Comparison of ENCODE assay signal across 8 cellular contexts in the genomic region with DNA sequence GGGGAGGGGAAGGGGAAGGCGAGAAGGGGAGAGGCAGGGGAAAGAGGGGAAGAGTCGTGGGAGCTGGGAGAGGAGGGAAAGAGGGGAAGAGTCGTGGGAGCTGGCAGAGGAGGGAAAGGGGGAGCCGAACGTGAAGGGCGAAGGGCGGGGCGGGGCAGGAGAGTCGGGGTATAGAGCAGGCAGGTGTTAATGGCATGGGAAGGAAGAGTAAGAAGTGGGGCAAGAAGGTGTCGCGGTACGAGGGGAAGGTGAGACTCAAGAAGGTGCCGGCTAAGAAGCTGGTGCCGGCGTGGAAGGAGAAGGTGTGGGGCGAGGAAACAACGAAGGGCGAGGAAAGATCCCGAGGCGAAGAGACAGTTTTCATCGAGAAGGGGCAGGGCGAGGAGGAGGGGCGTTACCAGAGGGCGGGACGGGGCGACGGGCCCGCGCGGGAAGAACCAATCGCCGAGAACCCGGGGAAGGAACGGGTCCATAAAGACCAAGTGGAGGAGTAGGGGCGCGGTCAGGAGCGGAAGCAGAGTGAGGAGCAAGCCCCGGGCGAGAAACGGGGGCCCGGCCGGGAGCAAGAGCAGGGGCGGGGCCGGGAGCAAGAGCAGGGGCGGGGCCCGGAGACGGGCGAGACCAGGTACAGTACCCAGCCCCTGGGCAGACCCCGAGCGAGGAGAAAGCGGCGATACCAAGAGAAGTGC. TPM values are rescaled to one million over a fixed set of nuclear protein-coding genes. Genes with fewer than 3 reads are reported as not detected.
DNase-seq lines count a peak whose midpoint lies in the region; ATAC-seq, FAIRE-seq and TF ChIP-seq lines count a peak whose summit lies in the region.

No MANE protein-coding gene starts in this region.

- intact Hi-C loops in kidney (cut with DNase I) = no loop called here

- peak overlapping the region; percentile 93 for H3K27ac Mint-ChIP-seq in central memory CD8-positive, alpha-beta T cell (ENCODE audit: low read depth)

- no peaks in the 10 kb centered on the region for H3K9me3 Mint-ChIP-seq in central memory CD8-positive, alpha-beta T cell

- peak overlapping the region; percentile 90 for H3K4me3 Mint-ChIP-seq in central memory CD8-positive, alpha-beta T cell

- H3K36me3 Mint-ChIP-seq in central memory CD8-positive, alpha-beta T cell (ENCODE audit: insufficient read depth) = peaks cover 14% of the 10 kb centered on the region

- peak overlapping the region; percentile 80 to 86 for H3K9ac ChIP-seq in kidney (ENCODE audit: low read length in 2 of 2)

- H3K27ac ChIP-seq in kidney (ENCODE audit: low read depth in 2 of 2, low read length in 2 of 2) = peak overlapping the region; percentile 96 to 100

- DNase-seq in AG20443 (ENCODE audit: low spot score) (peak; percentile 95), NCI-H446 (lab: John Stamatoyannopoulos, UW) (peak; percentile 88 to 97), kidney (peak; percentile 99)
- peak; percentile 91 for DNase-seq in central memory CD8-positive, alpha-beta T cell (ENCODE audit: low spot score in 2 of 2)
- peak; percentile 91 to 94 (median 92) for DNase-seq in stimulated activated CD4-positive, alpha-beta T cell treated with anti-CD3 and anti-CD28 coated beads, Interleukin-12 subunit alpha, Interleukin-12 subunit beta, amount 100 ng/mL, for 48 hours (ENCODE audit: low read depth in 2 of 3, low spot score in 1 of 3)

- peaks cover 21% of the 10 kb centered on the region for H3K4me1 Mint-ChIP-seq in central memory CD8-positive, alpha-beta T cell

- TF ChIP-seq CTCF in kidney (IDR thresholded peaks at IDR 0.05; ENCODE audit: borderline replicate concordance, extremely low read depth, insufficient read depth) = no peak

- H3K4me3 ChIP-seq in kidney (ENCODE audit: low read length in 2 of 2) = peak overlapping the region; percentile 91 to 94

- no peaks in the 10 kb centered on the region for H3K27me3 Mint-ChIP-seq in central memory CD8-positive, alpha-beta T cell

- ATAC-seq in GM19043 (IDR thresholded peaks at IDR 0.05; ENCODE audit: low read depth, unreplicated experiment) (peak; percentile 57), HG03342 (IDR thresholded peaks at IDR 0.05; ENCODE audit: unreplicated experiment) (peak; percentile 63)
- ATAC-seq in activated CD4-positive, CD25-positive, alpha-beta regulatory T cell treated with anti-CD3 and anti-CD28 coated beads, Interleukin-2, amount 50 U/mL, for 24 hours = peak; percentile 77 to 78
- peak; percentile 76 for ATAC-seq in central memory CD8-positive, alpha-beta T cell (replicated peaks; ENCODE audit: extremely low read depth, poor library complexity, severe bottlenecking)

- no peaks in the 10 kb centered on the region for H3K9me3 ChIP-seq in kidney (ENCODE audit: control insufficient read depth in 1 of 2, low read length in 2 of 2)

- H3K36me3 ChIP-seq in kidney (ENCODE audit: control insufficient read depth in 1 of 2, insufficient read depth in 2 of 2, low read length in 2 of 2) = no peaks in the 10 kb centered on the region

- peak; percentile 13 for FAIRE-seq in kidney (lab: Jason Lieb, UNC)

- H3K4me1 ChIP-seq in kidney (ENCODE audit: control insufficient read depth in 1 of 2, insufficient read depth in 1 of 2, low read depth in 1 of 2, low read length in 2 of 2) = peaks cover 0 to 5% of the 10 kb centered on the region in 2 donors

RNA-seq across cellular contexts. Expression of a gene that starts 0.5 kb away (rescaled TPM):
- total RNA-seq in kidney = 9.6 TPM
- polyA plus RNA-seq in kidney (ENCODE audit: insufficient read depth, low read depth, low replicate concordance) = 6.0 TPM

RNA-seq across cellular contexts. Expression of a gene that starts 16.4 kb away (rescaled TPM):
- total RNA-seq in kidney = 7.2 TPM
- polyA plus RNA-seq in kidney (ENCODE audit: insufficient read depth, low read depth, low replicate concordance) = 2.2 TPM

RNA-seq across cellular contexts. Expression of a gene that starts 20.3 kb away (rescaled TPM):
- 30.3 TPM for total RNA-seq in kidney
- 62.7 TPM for polyA plus RNA-seq in kidney (ENCODE audit: insufficient read depth, low read depth, low replicate concordance)

RNA-seq across cellular contexts. Expression of a gene that starts 32.0 kb away (rescaled TPM):
- 43.9 TPM for total RNA-seq in kidney
- polyA plus RNA-seq in kidney (ENCODE audit: insufficient read depth, low read depth, low replicate concordance) = 40.3 TPM

RNA-seq across cellular contexts. Expression of a gene that starts 38.3 kb away (rescaled TPM):
- total RNA-seq in kidney = 126 TPM
- 217 TPM for polyA plus RNA-seq in kidney (ENCODE audit: insufficient read depth, low read depth, low replicate concordance)

Comparison
In these comparisons a context has a peak if more than half of its experiments do, and no peak if none do; other contexts are left out.
1. Peak in every context shown above with its lines: DNase-seq, ATAC-seq, H3K4me3 ChIP-seq and H3K27ac ChIP-seq.